16 cellular contexts compared by ENCODE assay signal in the genomic region with DNA sequence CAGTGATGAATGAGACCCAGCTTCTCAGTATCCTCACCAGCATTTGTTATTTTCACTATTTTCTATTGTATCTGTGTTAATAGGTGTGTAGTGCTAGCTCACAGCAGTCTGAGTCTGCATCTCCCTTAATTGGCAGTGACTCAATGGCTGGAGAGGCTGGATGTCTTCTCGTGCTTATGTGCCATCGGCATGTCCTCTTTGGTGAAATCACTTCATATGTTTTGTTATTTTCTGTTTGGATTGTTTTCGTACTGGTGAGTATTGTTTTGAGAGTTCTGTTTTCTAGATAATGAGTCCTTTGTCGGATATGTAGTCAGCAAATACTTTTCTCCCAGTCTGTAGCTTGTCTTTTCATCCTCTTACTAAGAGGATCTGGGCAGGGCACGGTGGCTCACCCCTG.
"Had no signal": no experiment of that assay in that cellular context is flagged by ENCODE, and none has a peak within 500 bp of the region (broad histone marks: within the 10 kb centered on the region; RNA-seq: fewer than 3 reads in every experiment).

No MANE protein-coding gene starts in this region.

- ATAC-seq: activated CD8-positive, alpha-beta T cell treated with anti-CD3 and anti-CD28 coated beads for 36 hours; activated T-cell treated with anti-CD3 and anti-CD28 coated beads, Interleukin-2, amount 50 U/mL, for 72 hours; heart right ventricle; left lung had no signal

- H3K27me3 Mint-ChIP-seq: activated CD8-positive, alpha-beta T cell treated with anti-CD3 and anti-CD28 coated beads for 36 hours; activated naive CD8-positive, alpha-beta T cell treated with anti-CD3 and anti-CD28 coated beads, Interleukin-2, amount 10 ng/mL, durations not matched to agents 7 days and 5 days had no signal

- H3K9me3 Mint-ChIP-seq: activated T-cell treated with anti-CD3 and anti-CD28 coated beads, Interleukin-2, amount 50 U/mL, for 72 hours had no signal

- H3K27ac Mint-ChIP-seq: activated CD8-positive, alpha-beta T cell treated with anti-CD3 and anti-CD28 coated beads for 36 hours; activated naive CD8-positive, alpha-beta T cell treated with anti-CD3 and anti-CD28 coated beads, Interleukin-2, amount 10 ng/mL, durations not matched to agents 7 days and 5 days; activated T-cell treated with anti-CD3 and anti-CD28 coated beads, Interleukin-2, amount 50 U/mL, for 72 hours; nephron had no signal

- H3K27ac ChIP-seq: heart right ventricle, left lung, stomach, thyroid gland, vagina had no signal

- DNase-seq: activated CD4-positive, alpha-beta T cell treated with anti-CD3 and anti-CD28 coated beads for 4 hours; activated CD8-positive, alpha-beta memory T cell treated with anti-CD3 and anti-CD28 coated beads, Interleukin-2, amount 50 U/mL, for 4 hours; activated CD8-positive, alpha-beta T cell treated with anti-CD3 and anti-CD28 coated beads for 36 hours; activated naive CD8-positive, alpha-beta T cell treated with anti-CD3 and anti-CD28 coated beads, Interleukin-2, amount 10 ng/mL, durations not matched to agents 7 days and 5 days; activated T-cell treated with anti-CD3 and anti-CD28 coated beads, Interleukin-2, amount 50 U/mL, for 72 hours; heart right ventricle; left lung; stimulated activated CD4-positive, alpha-beta T cell treated with anti-CD3 and anti-CD28 coated beads, Interleukin-15, amount 100 ng/mL, for 24 hours; stomach; T-helper 2 cell; thyroid gland had no signal

- H3K4me3 Mint-ChIP-seq: activated CD8-positive, alpha-beta T cell treated with anti-CD3 and anti-CD28 coated beads for 36 hours; activated naive CD8-positive, alpha-beta T cell treated with anti-CD3 and anti-CD28 coated beads, Interleukin-2, amount 10 ng/mL, durations not matched to agents 7 days and 5 days; activated T-cell treated with anti-CD3 and anti-CD28 coated beads, Interleukin-2, amount 50 U/mL, for 72 hours; nephron had no signal

- FAIRE-seq: frontal cortex, islet of Langerhans, TTC549 had no signal
